Comparison of ENCODE assay signal across 1 cellular context in genomic region chr3:188211476-188211875, GRCh38.
TF ChIP-seq lines count a peak whose summit lies in the region.

No MANE protein-coding gene starts in this region.

TF ChIP-seq in HepG2, 621 proteins besides CTCF, POLR2A, EP300 and RAD21:
- TF ChIP-seq NAIF1 (CRISPR knock-in tag; IDR thresholded peaks at IDR 0.05; ENCODE audit: borderline replicate concordance): no peak
- TF ChIP-seq ZFP62 (CRISPR knock-in tag; IDR thresholded peaks at IDR 0.05): no peak
- TF ChIP-seq SATB2 (CRISPR knock-in tag; IDR thresholded peaks at IDR 0.05): no peak
- TF ChIP-seq ZNF562 (CRISPR knock-in tag; IDR thresholded peaks at IDR 0.05; ENCODE audit: borderline replicate concordance): no peak
- TF ChIP-seq PRDM10 (CRISPR knock-in tag; IDR thresholded peaks at IDR 0.05; ENCODE audit: low read depth): no peak
- TF ChIP-seq CREB1 (IDR thresholded peaks at IDR 0.05): no peak
- TF ChIP-seq CREB1 (CRISPR knock-in tag; IDR thresholded peaks at IDR 0.05): no peak
- no peak for TF ChIP-seq ZNF782 (CRISPR knock-in tag; IDR thresholded peaks at IDR 0.05; ENCODE audit: borderline replicate concordance)
- TF ChIP-seq ZNF589 (CRISPR knock-in tag; conservative IDR thresholded peaks at IDR 0.05): no peak
- TF ChIP-seq ZBTB25 (CRISPR knock-in tag; IDR thresholded peaks at IDR 0.05): no peak
